24 cellular contexts compared by ENCODE assay signal in genomic region chr4:25549413-25549812, GRCh38.
"Had no signal": no experiment of that assay in that cellular context is flagged by ENCODE, and none has a peak within 500 bp of the region (broad histone marks: within the 10 kb centered on the region; RNA-seq: fewer than 3 reads in every experiment).

No MANE protein-coding gene starts in this region.

- H3K27me3 ChIP-seq: stomach, suprapubic skin, testis, thyroid gland, tibial artery, tibial nerve, upper lobe of left lung, upper lobe of right lung, uterus, vagina had no signal

- H3K27ac ChIP-seq: stomach, suprapubic skin, testis, thoracic aorta, tibial artery, tibial nerve, transverse colon, upper lobe of right lung, uterus, vagina had no signal

- H3K4me1 ChIP-seq: suprapubic skin, testis, uterus, vagina had no signal

- H3K4me3 ChIP-seq: stomach, suprapubic skin, testis, thoracic aorta, thyroid gland, tibial artery, tibial nerve, transverse colon, upper lobe of left lung, upper lobe of right lung, uterus, vagina had no signal

- DNase-seq: stimulated activated CD4-positive, alpha-beta T cell treated with anti-CD3 and anti-CD28 coated beads, Interleukin-2, amount 100 ng/mL, for 48 hours; stimulated activated CD4-positive, alpha-beta T cell treated with anti-CD3 and anti-CD28 coated beads, Interleukin-4, amount 100 ng/mL, for 1 hour; stimulated activated CD4-positive, alpha-beta T cell treated with anti-CD3 and anti-CD28 coated beads, Interleukin-4, amount 100 ng/mL, for 24 hours; stimulated activated CD4-positive, alpha-beta T cell treated with anti-CD3 and anti-CD28 coated beads, Interleukin-4, amount 100 ng/mL, for 4 hours; stimulated activated CD8-positive, alpha-beta memory T cell treated with anti-CD3 and anti-CD28 coated beads, Interleukin-4, amount 100 ng/mL, for 48 hours; stimulated activated naive B cell treated with anti-CD40 and anti-IgM and Interleukin-4, amounts not matched to agents 10 μg/mL and 1 μg/mL and 100 μg/mL, for 72 hours; stimulated activated naive CD4-positive, alpha-beta T cell; stimulated activated naive CD4-positive, alpha-beta T cell treated with Interleukin-2 at 50 U/mL for 16 hours; stimulated activated naive CD8-positive, alpha-beta T cell treated with anti-CD3 and anti-CD28 coated beads, Interleukin-15, amount 100 ng/mL, for 72 hours; stimulated activated naive CD8-positive, alpha-beta T cell treated with anti-CD3 and anti-CD28 coated beads, Interleukin-15, Interleukin-2, amounts not matched to agents 100 U/mL and 50 U/mL, for 24 hours; stomach; substantia nigra; testis; thyroid gland; tibial artery; transverse colon; trophoblast cell; upper lobe of left lung; upper lobe of right lung; uterus had no signal

- H3K36me3 ChIP-seq: stomach, suprapubic skin, thoracic aorta, thyroid gland, tibial artery, tibial nerve, transverse colon, upper lobe of left lung, upper lobe of right lung, uterus, vagina had no signal

- H3K9me3 ChIP-seq: stomach, suprapubic skin, testis, thoracic aorta, thyroid gland, tibial artery, transverse colon, upper lobe of left lung, upper lobe of right lung, uterus, vagina had no signal
